22 cellular contexts compared by ENCODE assay signal in the genomic region with DNA sequence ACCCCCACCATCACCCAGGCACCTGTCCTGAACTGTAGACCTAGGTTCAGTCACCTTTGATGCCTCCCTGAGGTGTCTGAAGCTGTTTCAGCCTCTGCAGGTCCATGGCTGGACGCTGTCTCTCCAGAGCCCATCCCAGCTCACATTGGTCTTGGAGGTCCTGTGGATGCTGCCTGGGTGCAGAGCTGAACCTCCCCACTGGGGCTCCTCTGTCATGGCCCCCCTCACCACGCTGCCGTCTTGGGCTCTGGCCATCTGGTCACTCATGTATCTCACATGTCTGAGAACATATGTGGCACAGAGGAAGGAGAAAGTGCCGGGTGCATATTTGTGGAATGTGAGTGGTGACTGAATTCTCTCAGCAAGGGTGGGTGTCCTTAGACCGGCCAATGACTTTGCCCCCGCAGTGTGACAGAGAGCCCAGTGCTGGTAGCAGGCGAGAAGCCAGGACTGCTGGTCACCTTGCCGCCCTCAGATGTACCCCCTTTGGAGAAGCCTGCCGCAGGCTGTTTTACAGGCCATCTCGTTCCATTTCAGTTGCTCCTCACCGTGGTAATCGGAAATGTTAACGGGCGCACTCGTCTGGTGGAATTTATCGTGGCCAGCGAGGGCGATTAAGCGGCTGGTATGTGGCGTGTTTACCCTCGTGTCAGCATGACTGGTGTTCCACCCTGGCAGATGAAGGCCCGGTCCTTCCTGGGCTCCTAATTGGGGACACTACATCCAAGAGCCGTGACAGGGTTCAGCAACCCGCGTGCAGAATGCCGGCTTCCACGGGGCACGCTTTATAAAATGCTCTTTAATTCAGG.
DNase-seq lines count a peak whose midpoint lies in the region; ATAC-seq and TF ChIP-seq lines count a peak whose summit lies in the region.
"Had no signal": no experiment of that assay in that cellular context is flagged by ENCODE, and none has a peak within 500 bp of the region (broad histone marks: within the 10 kb centered on the region; RNA-seq: fewer than 3 reads in every experiment).

No MANE protein-coding gene starts in this region.

- H3K27ac Mint-ChIP-seq in activated CD4-positive, alpha-beta T cell treated with anti-CD3 and anti-CD28 coated beads for 36 hours: no peak overlapping the region
- 0 out of 2 replicates have a peak overlapping the region, but pooled peaks have one; percentile 11 for H3K27ac Mint-ChIP-seq in WTC11
- H3K27ac Mint-ChIP-seq: B cell; stimulated activated effector memory CD8-positive, alpha-beta T cell treated with anti-CD3 and anti-CD28 coated beads, Interleukin-12 subunit alpha, Interleukin-12 subunit beta, amount 100 ng/mL, for 72 hours had no signal

- H3K4me1 Mint-ChIP-seq in activated CD4-positive, alpha-beta T cell treated with anti-CD3 and anti-CD28 coated beads for 36 hours: peaks cover 3% of the 10 kb centered on the region
- no peaks in the 10 kb centered on the region for H3K4me1 Mint-ChIP-seq in WTC11

- peaks cover 3% of the 10 kb centered on the region for H3K36me3 Mint-ChIP-seq in activated CD4-positive, alpha-beta T cell treated with anti-CD3 and anti-CD28 coated beads for 36 hours (ENCODE audit: low read depth)
- H3K36me3 Mint-ChIP-seq in WTC11: peaks cover 26% of the 10 kb centered on the region
- H3K36me3 Mint-ChIP-seq: stimulated activated effector memory CD8-positive, alpha-beta T cell treated with anti-CD3 and anti-CD28 coated beads, Interleukin-12 subunit alpha, Interleukin-12 subunit beta, amount 100 ng/mL, for 72 hours had no signal

- no peaks in the 10 kb centered on the region for H3K36me3 ChIP-seq in sigmoid colon

- WGBS in sigmoid colon, 2 donors: 94 to 96% methylated on average over 28 of the region's 28 CpGs

- TF ChIP-seq CTCF in WTC11 (IDR thresholded peaks at IDR 0.05): no peak
- no peak for TF ChIP-seq CTCF in sigmoid colon (IDR thresholded peaks at IDR 0.05)
- no peak for TF ChIP-seq CTCF in GM13976 (IDR thresholded peaks at IDR 0.05; ENCODE audit: borderline replicate concordance, control extremely low read depth, extremely low read depth, insufficient read depth, missing control alignments)

- H3K27ac ChIP-seq in sigmoid colon: no peak overlapping the region
- H3K27ac ChIP-seq: 22Rv1, VCaP had no signal

- no peak for TF ChIP-seq POLR2A in sigmoid colon (IDR thresholded peaks at IDR 0.05)

- intact Hi-C loops in activated CD4-positive, alpha-beta T cell treated with anti-CD3 and anti-CD28 coated beads for 36 hours (cut with DNase I, micrococcal nuclease): no loop called here
- intact Hi-C loops in sigmoid colon (cut with DNase I): no loop called here

- H3K27me3 Mint-ChIP-seq in activated CD4-positive, alpha-beta T cell treated with anti-CD3 and anti-CD28 coated beads for 36 hours: no peaks in the 10 kb centered on the region
- H3K27me3 Mint-ChIP-seq in WTC11 (ENCODE audit: low read depth): no peaks in the 10 kb centered on the region
- H3K27me3 Mint-ChIP-seq: activated naive CD4-positive, alpha-beta T cell treated with anti-CD3 and anti-CD28 coated beads, Interleukin-2, amount 50 U/mL, for 24 hours; B cell; T-helper 17 cell had no signal

- H3K4me1 ChIP-seq in sigmoid colon: no peaks in the 10 kb centered on the region
- H3K4me1 ChIP-seq: Caco-2 had no signal

- H3K4me3 Mint-ChIP-seq in activated CD4-positive, alpha-beta T cell treated with anti-CD3 and anti-CD28 coated beads for 36 hours: no peak overlapping the region
- H3K4me3 Mint-ChIP-seq in WTC11: no peak overlapping the region
- H3K4me3 Mint-ChIP-seq: activated naive CD4-positive, alpha-beta T cell treated with anti-CD3 and anti-CD28 coated beads, Interleukin-2, amount 50 U/mL, for 24 hours; B cell; stimulated activated effector memory CD8-positive, alpha-beta T cell treated with anti-CD3 and anti-CD28 coated beads, Interleukin-12 subunit alpha, Interleukin-12 subunit beta, amount 100 ng/mL, for 72 hours; T-helper 17 cell had no signal

- no peak for ATAC-seq in activated CD4-positive, alpha-beta T cell treated with anti-CD3 and anti-CD28 coated beads for 36 hours
- ATAC-seq in WTC11 (no peak), HG02642 (IDR thresholded peaks at IDR 0.05; ENCODE audit: poor library complexity, unreplicated experiment) (no peak)
- ATAC-seq: stimulated activated effector memory CD8-positive, alpha-beta T cell treated with anti-CD3 and anti-CD28 coated beads, Interleukin-12 subunit alpha, Interleukin-12 subunit beta, amount 100 ng/mL, for 72 hours; T-helper 17 cell had no signal

- CTCF ChIA-PET in activated CD4-positive, alpha-beta T cell treated with anti-CD3 and anti-CD28 coated beads for 36 hours (lab: Charles Lee): interaction anchor here (0.6 kb wide), 1 partner anchor 22 kb away, joined by 4 read pairs; no protein-coding TSS in a partner anchor
- CTCF ChIA-PET in WTC11 (lab: Charles Lee): no interaction called here

- POLR2A ChIA-PET in activated CD4-positive, alpha-beta T cell treated with anti-CD3 and anti-CD28 coated beads for 36 hours (lab: Charles Lee): no interaction called here
- POLR2A ChIA-PET in WTC11 (lab: Charles Lee): no interaction called here

- H3K4me3 ChIP-seq in sigmoid colon: no peak overlapping the region

- H3K9me3 ChIP-seq in sigmoid colon: no peaks in the 10 kb centered on the region
- H3K9me3 ChIP-seq: Caco-2 had no signal

- DNase-seq in activated CD4-positive, alpha-beta T cell treated with anti-CD3 and anti-CD28 coated beads for 36 hours: peak; percentile 1
- no peak for DNase-seq in activated CD4-positive, alpha-beta T cell treated with anti-CD3 and anti-CD28 coated beads, Interleukin-2, amount 50 U/mL, for 4 hours
- DNase-seq in WTC11 (ENCODE audit: low spot score): peak; percentile 5
- peak; percentile 86 for DNase-seq in left kidney (ENCODE audit: low read depth, low spot score)
- DNase-seq in sigmoid colon: peak; percentile 56
- DNase-seq in NCI-H345 (lab: John Stamatoyannopoulos, UW): no peak
- no peak for DNase-seq in GM13976 (ENCODE audit: low spot score)
- DNase-seq: activated CD4-positive, alpha-beta T cell treated with anti-CD3 and anti-CD28 coated beads, Interleukin-2, amount 50 U/mL, for 48 hours; EL; mesendoderm; NCI-H1436 treated with DMSO at 0.1 percent for 48 hours; NCI-H774; OCI-M1; T-helper 17 cell; trophoblast cell had no signal

- no peak for TF ChIP-seq EP300 in sigmoid colon (IDR thresholded peaks at IDR 0.05)

- in situ Hi-C loops in GM13976 (cut with MboI; ENCODE audit: low sequenced_read_pairs, unreplicated experiment): no loop called here

- no peaks in the 10 kb centered on the region for H3K27me3 ChIP-seq in sigmoid colon

- H3K9me3 Mint-ChIP-seq in activated CD4-positive, alpha-beta T cell treated with anti-CD3 and anti-CD28 coated beads for 36 hours (ENCODE audit: low read depth): no peaks in the 10 kb centered on the region
- H3K9me3 Mint-ChIP-seq in WTC11: peaks cover 38% of the 10 kb centered on the region
- H3K9me3 Mint-ChIP-seq: activated naive CD4-positive, alpha-beta T cell treated with anti-CD3 and anti-CD28 coated beads, Interleukin-2, amount 50 U/mL, for 24 hours; stimulated activated effector memory CD8-positive, alpha-beta T cell treated with anti-CD3 and anti-CD28 coated beads, Interleukin-12 subunit alpha, Interleukin-12 subunit beta, amount 100 ng/mL, for 72 hours had no signal

TF ChIP-seq in WTC11, 78 proteins besides CTCF, POLR2A, EP300 and RAD21:
- TF ChIP-seq MXD4 (CRISPR knock-in tag; IDR thresholded peaks at IDR 0.05; ENCODE audit: borderline replicate concordance): no peak

Comparison
In these comparisons a context has a peak if more than half of its experiments do, and no peak if none do; other contexts are left out.
1. DNase-seq: peak in activated CD4-positive, alpha-beta T cell treated with anti-CD3 and anti-CD28 coated beads for 36 hours (single experiment), WTC11 (single experiment), left kidney (single experiment) and sigmoid colon (single experiment); none in activated CD4-positive, alpha-beta T cell treated with anti-CD3 and anti-CD28 coated beads, Interleukin-2, amount 50 U/mL, for 4 hours (0 of 2), NCI-H345 (single experiment) and GM13976 (single experiment).